Comparison of ENCODE assay signal across 1 cellular context in the genomic region with DNA sequence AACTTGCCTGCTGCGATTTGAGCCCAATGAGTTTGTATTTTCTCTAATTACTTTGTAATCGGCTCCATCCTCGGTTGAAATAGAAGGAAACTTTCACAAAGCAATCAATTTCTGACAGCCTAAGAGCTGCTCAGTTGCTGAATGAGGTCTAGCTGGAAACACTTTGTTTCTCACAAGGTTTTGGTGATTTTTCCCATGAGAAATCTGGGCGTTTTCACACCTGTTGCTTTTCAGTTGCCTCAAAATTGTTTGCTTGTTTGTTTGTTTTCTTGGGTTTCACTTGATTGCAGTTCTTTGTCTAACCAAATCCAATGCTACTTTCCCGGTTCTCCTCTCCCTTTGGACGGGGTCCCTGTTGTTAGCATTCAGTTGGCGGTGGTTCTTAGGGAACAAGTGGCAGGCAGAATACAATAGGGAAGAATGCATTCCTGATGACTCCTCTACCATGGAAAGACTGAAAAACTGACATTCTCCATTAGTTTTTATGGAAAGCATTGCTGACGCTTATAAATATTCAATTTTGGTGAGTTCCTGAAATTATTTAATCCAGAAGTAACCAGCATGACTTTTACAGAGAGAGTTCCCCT.
TF ChIP-seq lines count a peak whose summit lies in the region.

No MANE protein-coding gene starts in this region.

TF ChIP-seq in H1, 55 proteins besides CTCF, POLR2A, EP300 and RAD21:
- TF ChIP-seq, protein P1, sequence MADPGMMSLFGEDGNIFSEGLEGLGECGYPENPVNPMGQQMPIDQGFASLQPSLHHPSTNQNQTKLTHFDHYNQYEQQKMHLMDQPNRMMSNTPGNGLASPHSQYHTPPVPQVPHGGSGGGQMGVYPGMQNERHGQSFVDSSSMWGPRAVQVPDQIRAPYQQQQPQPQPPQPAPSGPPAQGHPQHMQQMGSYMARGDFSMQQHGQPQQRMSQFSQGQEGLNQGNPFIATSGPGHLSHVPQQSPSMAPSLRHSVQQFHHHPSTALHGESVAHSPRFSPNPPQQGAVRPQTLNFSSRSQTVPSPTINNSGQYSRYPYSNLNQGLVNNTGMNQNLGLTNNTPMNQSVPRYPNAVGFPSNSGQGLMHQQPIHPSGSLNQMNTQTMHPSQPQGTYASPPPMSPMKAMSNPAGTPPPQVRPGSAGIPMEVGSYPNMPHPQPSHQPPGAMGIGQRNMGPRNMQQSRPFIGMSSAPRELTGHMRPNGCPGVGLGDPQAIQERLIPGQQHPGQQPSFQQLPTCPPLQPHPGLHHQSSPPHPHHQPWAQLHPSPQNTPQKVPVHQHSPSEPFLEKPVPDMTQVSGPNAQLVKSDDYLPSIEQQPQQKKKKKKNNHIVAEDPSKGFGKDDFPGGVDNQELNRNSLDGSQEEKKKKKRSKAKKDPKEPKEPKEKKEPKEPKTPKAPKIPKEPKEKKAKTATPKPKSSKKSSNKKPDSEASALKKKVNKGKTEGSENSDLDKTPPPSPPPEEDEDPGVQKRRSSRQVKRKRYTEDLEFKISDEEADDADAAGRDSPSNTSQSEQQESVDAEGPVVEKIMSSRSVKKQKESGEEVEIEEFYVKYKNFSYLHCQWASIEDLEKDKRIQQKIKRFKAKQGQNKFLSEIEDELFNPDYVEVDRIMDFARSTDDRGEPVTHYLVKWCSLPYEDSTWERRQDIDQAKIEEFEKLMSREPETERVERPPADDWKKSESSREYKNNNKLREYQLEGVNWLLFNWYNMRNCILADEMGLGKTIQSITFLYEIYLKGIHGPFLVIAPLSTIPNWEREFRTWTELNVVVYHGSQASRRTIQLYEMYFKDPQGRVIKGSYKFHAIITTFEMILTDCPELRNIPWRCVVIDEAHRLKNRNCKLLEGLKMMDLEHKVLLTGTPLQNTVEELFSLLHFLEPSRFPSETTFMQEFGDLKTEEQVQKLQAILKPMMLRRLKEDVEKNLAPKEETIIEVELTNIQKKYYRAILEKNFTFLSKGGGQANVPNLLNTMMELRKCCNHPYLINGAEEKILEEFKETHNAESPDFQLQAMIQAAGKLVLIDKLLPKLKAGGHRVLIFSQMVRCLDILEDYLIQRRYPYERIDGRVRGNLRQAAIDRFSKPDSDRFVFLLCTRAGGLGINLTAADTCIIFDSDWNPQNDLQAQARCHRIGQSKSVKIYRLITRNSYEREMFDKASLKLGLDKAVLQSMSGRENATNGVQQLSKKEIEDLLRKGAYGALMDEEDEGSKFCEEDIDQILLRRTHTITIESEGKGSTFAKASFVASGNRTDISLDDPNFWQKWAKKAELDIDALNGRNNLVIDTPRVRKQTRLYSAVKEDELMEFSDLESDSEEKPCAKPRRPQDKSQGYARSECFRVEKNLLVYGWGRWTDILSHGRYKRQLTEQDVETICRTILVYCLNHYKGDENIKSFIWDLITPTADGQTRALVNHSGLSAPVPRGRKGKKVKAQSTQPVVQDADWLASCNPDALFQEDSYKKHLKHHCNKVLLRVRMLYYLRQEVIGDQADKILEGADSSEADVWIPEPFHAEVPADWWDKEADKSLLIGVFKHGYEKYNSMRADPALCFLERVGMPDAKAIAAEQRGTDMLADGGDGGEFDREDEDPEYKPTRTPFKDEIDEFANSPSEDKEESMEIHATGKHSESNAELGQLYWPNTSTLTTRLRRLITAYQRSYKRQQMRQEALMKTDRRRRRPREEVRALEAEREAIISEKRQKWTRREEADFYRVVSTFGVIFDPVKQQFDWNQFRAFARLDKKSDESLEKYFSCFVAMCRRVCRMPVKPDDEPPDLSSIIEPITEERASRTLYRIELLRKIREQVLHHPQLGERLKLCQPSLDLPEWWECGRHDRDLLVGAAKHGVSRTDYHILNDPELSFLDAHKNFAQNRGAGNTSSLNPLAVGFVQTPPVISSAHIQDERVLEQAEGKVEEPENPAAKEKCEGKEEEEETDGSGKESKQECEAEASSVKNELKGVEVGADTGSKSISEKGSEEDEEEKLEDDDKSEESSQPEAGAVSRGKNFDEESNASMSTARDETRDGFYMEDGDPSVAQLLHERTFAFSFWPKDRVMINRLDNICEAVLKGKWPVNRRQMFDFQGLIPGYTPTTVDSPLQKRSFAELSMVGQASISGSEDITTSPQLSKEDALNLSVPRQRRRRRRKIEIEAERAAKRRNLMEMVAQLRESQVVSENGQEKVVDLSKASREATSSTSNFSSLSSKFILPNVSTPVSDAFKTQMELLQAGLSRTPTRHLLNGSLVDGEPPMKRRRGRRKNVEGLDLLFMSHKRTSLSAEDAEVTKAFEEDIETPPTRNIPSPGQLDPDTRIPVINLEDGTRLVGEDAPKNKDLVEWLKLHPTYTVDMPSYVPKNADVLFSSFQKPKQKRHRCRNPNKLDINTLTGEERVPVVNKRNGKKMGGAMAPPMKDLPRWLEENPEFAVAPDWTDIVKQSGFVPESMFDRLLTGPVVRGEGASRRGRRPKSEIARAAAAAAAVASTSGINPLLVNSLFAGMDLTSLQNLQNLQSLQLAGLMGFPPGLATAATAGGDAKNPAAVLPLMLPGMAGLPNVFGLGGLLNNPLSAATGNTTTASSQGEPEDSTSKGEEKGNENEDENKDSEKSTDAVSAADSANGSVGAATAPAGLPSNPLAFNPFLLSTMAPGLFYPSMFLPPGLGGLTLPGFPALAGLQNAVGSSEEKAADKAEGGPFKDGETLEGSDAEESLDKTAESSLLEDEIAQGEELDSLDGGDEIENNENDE (IDR thresholded peaks at IDR 0.05; ENCODE audit: insufficient replicate concordance, low read length): no peak
- TF ChIP-seq POLR2AphosphoS5 (IDR thresholded peaks at IDR 0.05; ENCODE audit: low read depth, low read length) (no peak), SIN3A (conservative IDR thresholded peaks at IDR 0.05 in 1 of 2, IDR thresholded peaks at IDR 0.05 in 1 of 2; ENCODE audit: low read depth in 1 of 2, low read length in 2 of 2) (no peak), RXRA (IDR thresholded peaks at IDR 0.05; ENCODE audit: insufficient read depth, low read depth, low read length) (no peak), SIRT6 (IDR thresholded peaks at IDR 0.05; ENCODE audit: low read length) (no peak), BACH1 (IDR thresholded peaks at IDR 0.05; ENCODE audit: low read length) (no peak), MAFK (IDR thresholded peaks at IDR 0.05; ENCODE audit: low read depth, low read length) (no peak), TEAD4 (IDR thresholded peaks at IDR 0.05; ENCODE audit: low read depth, low read length) (no peak)
